ENCODE assay signal across 8 cellular contexts in the genomic region with DNA sequence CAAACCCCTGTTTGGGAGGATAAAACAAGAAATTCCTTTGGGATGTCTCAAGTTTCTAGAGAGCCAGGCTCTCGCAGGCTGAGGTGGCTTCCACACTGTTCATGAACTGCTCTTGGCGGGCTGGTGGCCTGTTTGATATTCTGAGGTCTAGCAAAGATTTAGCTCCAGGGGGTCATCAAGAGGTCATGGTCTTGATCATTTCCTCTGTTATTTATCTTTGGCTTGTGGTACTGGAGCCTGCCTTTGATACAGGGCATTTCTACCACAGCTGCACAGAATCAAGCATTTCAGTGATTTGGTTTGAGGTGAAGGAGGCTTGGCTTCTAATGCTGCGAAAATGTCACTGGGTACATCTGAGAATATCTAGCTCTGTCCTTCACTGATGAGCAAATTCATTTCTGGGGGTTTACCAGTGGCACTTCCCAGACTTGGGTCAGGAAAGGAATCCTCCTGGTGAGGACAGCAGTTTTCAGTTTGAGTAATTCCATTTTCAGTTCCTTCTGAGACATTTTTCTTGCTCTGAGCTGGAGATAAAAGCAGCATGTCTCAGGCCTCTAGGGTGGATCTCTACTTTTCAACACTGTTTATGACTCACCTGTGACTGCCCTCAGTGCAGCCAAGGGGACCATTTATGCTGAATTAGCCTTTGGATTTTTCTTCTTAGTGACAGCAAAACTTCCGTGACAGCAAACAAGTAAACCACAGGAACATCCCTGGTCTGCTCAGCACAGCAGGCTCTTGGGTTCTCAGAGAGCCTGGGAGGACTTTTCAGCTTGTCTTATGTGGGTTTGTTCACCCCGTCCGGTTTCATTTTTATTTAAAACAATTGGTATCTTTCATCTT.
DNase-seq lines count a peak whose midpoint lies in the region; ATAC-seq and TF ChIP-seq lines count a peak whose summit lies in the region.

No MANE protein-coding gene starts in this region.

- no peaks in the 10 kb centered on the region for H3F3A ChIP-seq in PC-3 (ENCODE audit: low read length, unreplicated experiment)

- peaks cover 36% of the 10 kb centered on the region for H3K4me1 Mint-ChIP-seq in CD14-positive monocyte

- POLR2A ChIA-PET in PC-3 (lab: Charles Lee; ENCODE audit: unreplicated experiment) = no interaction called here

- DNase-seq in CD14-positive monocyte (ENCODE audit: low spot score) = peak; percentile 45
- peak; percentile 14 to 31 for DNase-seq in activated CD4-positive, alpha-beta T cell treated with anti-CD3 and anti-CD28 coated beads for 4 hours
- DNase-seq in fibroblast of the aortic adventitia (ENCODE audit: low read depth) = peak; percentile 71
- DNase-seq in stimulated activated CD8-positive, alpha-beta memory T cell treated with anti-CD3 and anti-CD28 coated beads, Interleukin-2, amount 100 ng/mL, for 48 hours (ENCODE audit: low read depth in 2 of 2) = peak; percentile 16 to 31
- DNase-seq in PC-3 = no peak
- DNase-seq in NCI-H2081 treated with DMSO at 0.1 percent for 48 hours (lab: John Stamatoyannopoulos, UW) = no peak

- peak overlapping the region; percentile 21 to 82 (median 72) for H3K27ac Mint-ChIP-seq in CD14-positive monocyte

- no peak overlapping the region for H3K9ac ChIP-seq in PC-3 (ENCODE audit: low read length)

- intact Hi-C loops in CD14-positive monocyte (cut with micrococcal nuclease) (loop anchor here in 1 of 2 donors (10.0 kb wide), 1 partner anchor 156 kb away; no protein-coding TSS in a partner anchor), PC-3 (cut with micrococcal nuclease) (no loop called here)

- H3K9me3 ChIP-seq in PC-3 (ENCODE audit: low read length) = no peaks in the 10 kb centered on the region

- no peaks in the 10 kb centered on the region for H3K79me2 ChIP-seq in PC-3 (ENCODE audit: low read length)

- peaks cover 0 to 6% (median 0%) of the 10 kb centered on the region in 3 donors for H3K27me3 Mint-ChIP-seq in CD14-positive monocyte (ENCODE audit: low read depth in 3 of 3)

- no peaks in the 10 kb centered on the region for H3K9me2 ChIP-seq in PC-3 (replicated peaks; ENCODE audit: low read length)

- peak; percentile 78 for ATAC-seq in GM19324 (IDR thresholded peaks at IDR 0.05; ENCODE audit: low FRiP score, unreplicated experiment)
- peak; percentile 85 for ATAC-seq in HG03342 (IDR thresholded peaks at IDR 0.05; ENCODE audit: unreplicated experiment)
- ATAC-seq in PC-3 = no peak

- H3K27ac ChIP-seq in PC-3 (ENCODE audit: low read length) = no peak overlapping the region

- CTCF ChIA-PET in PC-3 (lab: Charles Lee) = no interaction called here

- no peaks in the 10 kb centered on the region for H3K36me3 ChIP-seq in PC-3 (ENCODE audit: low read depth, low read length)

- no peaks in the 10 kb centered on the region for H3K4me1 ChIP-seq in PC-3 (ENCODE audit: insufficient read depth, low read length)

- no peak overlapping the region for H3K4me2 ChIP-seq in PC-3 (ENCODE audit: low read length)

- H3K27me3 ChIP-seq in PC-3 (ENCODE audit: low read length) = no peaks in the 10 kb centered on the region

- H3K9me3 Mint-ChIP-seq in CD14-positive monocyte = peaks cover 0 to 5% (median 2%) of the 10 kb centered on the region in 7 donors

- no peak overlapping the region for H2AFZ ChIP-seq in PC-3 (ENCODE audit: low read length)

- TF ChIP-seq CTCF in CD14-positive monocyte (IDR thresholded peaks at IDR 0.05) = no peak
- no peak for TF ChIP-seq CTCF in fibroblast of the aortic adventitia (IDR thresholded peaks at IDR 0.05; ENCODE audit: insufficient read depth, low read length)
- no peak for TF ChIP-seq CTCF in PC-3 (conservative IDR thresholded peaks at IDR 0.05; ENCODE audit: low read depth, low read length)

- peaks cover 0 to 3% of the 10 kb centered on the region in 2 donors for H3K36me3 Mint-ChIP-seq in CD14-positive monocyte

- BruUV-seq in PC-3 (replicated peaks; lab: Mats Ljungman, UMichigan) = no TSS peak

- no peaks in the 10 kb centered on the region for H4K20me1 ChIP-seq in PC-3 (ENCODE audit: low read length)

- H3K4me3 Mint-ChIP-seq in CD14-positive monocyte = peak overlapping the region in 1 of 2 donors; percentile 56

- H3K4me3 ChIP-seq in fibroblast of the aortic adventitia (ENCODE audit: low read depth, low read length) = no peak overlapping the region
- H3K4me3 ChIP-seq in PC-3 (ENCODE audit: low read length) = no peak overlapping the region

Comparison
In these comparisons a context has a peak if more than half of its experiments do, and no peak if none do; other contexts are left out.
1. DNase-seq: peak in CD14-positive monocyte (single experiment), activated CD4-positive, alpha-beta T cell treated with anti-CD3 and anti-CD28 coated beads for 4 hours (2 of 2), fibroblast of the aortic adventitia (single experiment) and stimulated activated CD8-positive, alpha-beta memory T cell treated with anti-CD3 and anti-CD28 coated beads, Interleukin-2, amount 100 ng/mL, for 48 hours (2 of 2); none in PC-3 (single experiment) and NCI-H2081 treated with DMSO at 0.1 percent for 48 hours (single experiment).